In genomic region chr2:71445142-71445541, GRCh38 we compare ENCODE assay signal across 1 cellular context. TPM values are rescaled to one million over a fixed set of nuclear protein-coding genes. Genes with fewer than 3 reads are reported as not detected.
"Had no signal": no experiment of that assay in that cellular context is flagged by ENCODE, and none has a peak within 500 bp of the region (broad histone marks: within the 10 kb centered on the region; RNA-seq: fewer than 3 reads in every experiment).

No MANE protein-coding gene starts in this region.

RNA-seq across cellular contexts. Expression of gene DYSF, which starts 8.2 kb away (rescaled TPM):
- total RNA-seq: HT-29 had no signal
